Comparison of ENCODE assay signal across 13 cellular contexts in the genomic region with DNA sequence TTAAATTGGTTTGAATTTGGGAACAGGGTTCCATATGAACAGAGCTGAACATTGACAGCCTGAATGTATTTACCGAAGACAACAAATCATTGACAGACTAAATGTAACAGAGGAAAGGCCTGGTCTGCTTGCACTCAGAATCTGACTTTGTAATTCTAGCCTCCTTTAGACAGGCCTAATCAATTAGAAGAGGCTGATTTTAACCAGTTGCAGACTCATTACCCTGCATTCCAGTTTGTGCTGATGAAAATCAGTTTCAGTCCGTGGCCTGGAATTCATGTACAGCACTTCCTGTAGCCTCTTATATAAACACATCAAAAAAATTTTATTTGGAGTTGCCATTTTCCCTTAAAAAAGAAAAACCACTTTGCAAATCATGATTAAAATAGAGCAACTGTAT.
"Had no signal": no experiment of that assay in that cellular context is flagged by ENCODE, and none has a peak within 500 bp of the region (broad histone marks: within the 10 kb centered on the region; RNA-seq: fewer than 3 reads in every experiment).

No MANE protein-coding gene starts in this region.

- H3K4me1 Mint-ChIP-seq: neural progenitor cell had no signal

- H3K27me3 ChIP-seq: body of pancreas, heart right ventricle, neural progenitor cell, pancreas, stomach had no signal

- H3K9ac ChIP-seq: neural progenitor cell had no signal

- H3K9me3 ChIP-seq: body of pancreas, heart right ventricle, left ventricle myocardium inferior, pancreas, stomach had no signal

- H3K4me3 Mint-ChIP-seq: dendritic cell treated with granulocyte-macrophage colony-stimulating factor and Interleukin-4, amounts not matched to agents 40 ng/mL and 50 ng/mL, for 4 days; neural progenitor cell had no signal

- H3K4me3 ChIP-seq: body of pancreas, heart right ventricle, left ventricle myocardium inferior, neural progenitor cell, pancreas, stomach had no signal

- H3K4me1 ChIP-seq: neural progenitor cell had no signal

- DNase-seq: activated CD4-positive, alpha-beta T cell treated with anti-CD3 and anti-CD28 coated beads, Interleukin-2, amount 50 U/mL, for 1 hour; activated CD4-positive, CD25-positive, alpha-beta regulatory T cell; activated naive CD4-positive, alpha-beta T cell treated with anti-CD3 and anti-CD28 coated beads, Interleukin-2, amount 50 U/mL, for 16 hours; body of pancreas; heart right ventricle; left ventricle myocardium inferior; pancreas; stimulated activated CD4-positive, alpha-beta T cell treated with anti-CD3 and anti-CD28 coated beads, Interleukin-4, amount 100 ng/mL, for 24 hours; stomach; T-helper 2 cell had no signal

- H3K36me3 ChIP-seq: neural progenitor cell, pancreas had no signal

- H3K9me3 Mint-ChIP-seq: activated T-helper 2 cell treated with anti-CD3 and anti-CD28 coated beads, Interferon-gamma antibody, Interleukin-2, Interleukin-4, amounts not matched to agents 10 μg/mL and 5 μg/mL and 100 μg/mL, durations not matched to agents 14 hours and 24 hours and 36 hours; neural progenitor cell had no signal

- H3K27me3 Mint-ChIP-seq: dendritic cell treated with granulocyte-macrophage colony-stimulating factor and Interleukin-4, amounts not matched to agents 40 ng/mL and 50 ng/mL, for 4 days had no signal

- H3K27ac Mint-ChIP-seq: activated T-helper 2 cell treated with anti-CD3 and anti-CD28 coated beads, Interferon-gamma antibody, Interleukin-2, Interleukin-4, amounts not matched to agents 10 μg/mL and 5 μg/mL and 100 μg/mL, durations not matched to agents 14 hours and 24 hours and 36 hours; dendritic cell treated with granulocyte-macrophage colony-stimulating factor and Interleukin-4, amounts not matched to agents 40 ng/mL and 50 ng/mL, for 4 days; neural progenitor cell had no signal
